Comparison of ENCODE assay signal across 13 cellular contexts in the genomic region with DNA sequence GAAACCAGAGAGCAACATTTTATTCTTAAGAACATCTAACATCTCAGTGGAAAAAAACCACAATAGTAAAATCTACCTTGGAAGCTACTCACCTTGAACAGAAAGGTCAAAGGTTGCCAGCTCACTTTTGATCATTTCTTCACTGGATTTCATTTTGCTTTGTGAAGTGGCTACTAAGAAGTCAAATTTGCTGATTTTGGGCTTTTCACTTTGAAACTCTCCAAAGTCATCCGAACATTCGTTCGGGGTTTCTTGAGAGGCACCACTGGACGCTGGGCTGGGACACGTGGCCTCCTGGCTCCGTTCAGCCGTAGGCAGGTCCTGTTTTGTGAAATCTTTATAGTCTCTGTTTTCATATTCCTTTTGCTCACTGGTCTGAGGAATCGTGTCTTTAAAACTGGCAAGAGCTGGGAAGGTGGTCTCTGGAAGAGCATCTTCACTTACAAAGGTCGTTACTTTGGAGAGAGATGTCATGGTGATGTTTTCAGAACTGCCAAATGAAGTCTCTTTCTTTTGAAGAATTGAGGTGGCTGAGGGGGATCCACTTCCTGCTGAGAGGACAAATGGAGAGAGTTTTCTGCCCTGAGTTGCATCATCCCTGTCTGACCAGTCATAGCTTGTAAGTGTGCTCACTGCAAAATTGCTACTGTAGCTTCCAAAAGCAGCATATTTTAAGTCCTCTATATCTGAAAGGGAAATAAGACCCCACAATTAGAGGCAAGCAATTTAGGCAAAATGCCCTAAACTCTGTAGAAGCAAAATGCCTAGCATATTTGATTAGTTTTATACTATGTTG. TPM values are rescaled to one million over a fixed set of nuclear protein-coding genes. Genes with fewer than 3 reads are reported as not detected.
DNase-seq lines count a peak whose midpoint lies in the region; ATAC-seq and TF ChIP-seq lines count a peak whose summit lies in the region.
"Had no signal": no experiment of that assay in that cellular context is flagged by ENCODE, and none has a peak within 500 bp of the region (broad histone marks: within the 10 kb centered on the region; RNA-seq: fewer than 3 reads in every experiment).

No MANE protein-coding gene starts in this region.

- H3K27ac Mint-ChIP-seq in brain (peak overlapping the region in 3 of 5 experiments; percentile 52 to 82 (median 79)), mesothelial cell of epicardium (no peak overlapping the region)
- H3K27ac Mint-ChIP-seq: T-helper 1 cell treated with Interleukin-12 subunit alpha and Interleukin-12 subunit beta and Interleukin-4 antibody, amounts not matched to agents 30 μg/mL and 1 μg/mL, for 36 hours had no signal

- H3K9me3 Mint-ChIP-seq in brain (no peaks in the 10 kb centered on the region), mesothelial cell of epicardium (no peaks in the 10 kb centered on the region)
- H3K9me3 Mint-ChIP-seq: T-helper 1 cell treated with Interleukin-12 subunit alpha and Interleukin-12 subunit beta and Interleukin-4 antibody, amounts not matched to agents 30 μg/mL and 1 μg/mL, for 36 hours had no signal

- ATAC-seq in GM18870 (IDR thresholded peaks at IDR 0.05; ENCODE audit: unreplicated experiment) (no peak), SK-N-SH treated with all-trans-retinoic acid at 6 μM for 48 hours (no peak)
- ATAC-seq: left lung had no signal

- H3K36me3 Mint-ChIP-seq in brain = peaks cover 53% of the 10 kb centered on the region
- peaks cover 34% of the 10 kb centered on the region for H3K36me3 Mint-ChIP-seq in mesothelial cell of epicardium

- H3K27me3 ChIP-seq in KMS-11 (ENCODE audit: insufficient read depth, low read depth) = no peaks in the 10 kb centered on the region
- H3K27me3 ChIP-seq: left lung had no signal

- H3K79me2 ChIP-seq in KMS-11 (ENCODE audit: insufficient read depth, low read depth) = no peaks in the 10 kb centered on the region

- no peak for TF ChIP-seq CTCF in KMS-11 (conservative IDR thresholded peaks at IDR 0.05; ENCODE audit: low read depth, low read length)
- TF ChIP-seq CTCF in brain (conservative IDR thresholded peaks at IDR 0.05) = no peak
- TF ChIP-seq CTCF in mesothelial cell of epicardium (IDR thresholded peaks at IDR 0.05; ENCODE audit: unreplicated experiment) = no peak

- peaks cover 27% of the 10 kb centered on the region for H3K4me1 Mint-ChIP-seq in brain
- peaks cover 19% of the 10 kb centered on the region for H3K4me1 Mint-ChIP-seq in mesothelial cell of epicardium

- H3K4me3 Mint-ChIP-seq in brain = no peak overlapping the region
- H3K4me3 Mint-ChIP-seq in mesothelial cell of epicardium = no peak overlapping the region
- H3K4me3 Mint-ChIP-seq: T-helper 1 cell treated with Interleukin-12 subunit alpha and Interleukin-12 subunit beta and Interleukin-4 antibody, amounts not matched to agents 30 μg/mL and 1 μg/mL, for 36 hours had no signal

- peaks cover 66% of the 10 kb centered on the region for H3K4me1 ChIP-seq in KMS-11 (ENCODE audit: low read depth, poor library complexity, severe bottlenecking)

- H4K20me1 ChIP-seq in KMS-11 (ENCODE audit: insufficient read depth) = no peaks in the 10 kb centered on the region

- peaks cover 2% of the 10 kb centered on the region for H3K27me3 Mint-ChIP-seq in brain
- no peaks in the 10 kb centered on the region for H3K27me3 Mint-ChIP-seq in mesothelial cell of epicardium (ENCODE audit: low read depth)

- H3K36me3 ChIP-seq in KMS-11 (ENCODE audit: insufficient read depth) = no peaks in the 10 kb centered on the region

- no peak overlapping the region for H3K9ac ChIP-seq in KMS-11

- DNase-seq in EL (peak; percentile 59), kidney tubule cell (ENCODE audit: low spot score) (peak; percentile 32), NCI-H2081 treated with DMSO at 0.1 percent for 48 hours (lab: John Stamatoyannopoulos, UW) (no peak), mesothelial cell of epicardium (ENCODE audit: low spot score in 2 of 2, unreplicated experiment in 2 of 2) (no peak)
- DNase-seq: DND-41, MM.1S, NCI-H774 had no signal

- no peak overlapping the region for H2AFZ ChIP-seq in KMS-11 (ENCODE audit: low read depth)

- H3K4me3 ChIP-seq in KMS-11 (IDR thresholded peaks at IDR 0.05; ENCODE audit: insufficient read depth, low read depth, low read length) = no peak overlapping the region
- H3K4me3 ChIP-seq: left lung had no signal

- H3K4me2 ChIP-seq in KMS-11 = peak overlapping the region; percentile 40

- peak overlapping the region; percentile 40; the same call in 1 of the 2 replicates for H3K27ac ChIP-seq in KMS-11
- H3K27ac ChIP-seq: left lung had no signal

TF ChIP-seq in SK-N-SH treated with all-trans-retinoic acid at 6 μM for 48 hours, 23 proteins besides CTCF, POLR2A, EP300 and RAD21:
- TF ChIP-seq SNAI2 (CRISPR knock-in tag; IDR thresholded peaks at IDR 0.05) (no peak), ZNF565 (CRISPR knock-in tag; conservative IDR thresholded peaks at IDR 0.05; ENCODE audit: low read depth) (no peak), ZNF70 (CRISPR knock-in tag; IDR thresholded peaks at IDR 0.05) (no peak), TOX (CRISPR knock-in tag; IDR thresholded peaks at IDR 0.05; ENCODE audit: borderline replicate concordance) (no peak), RARB (CRISPR knock-in tag; IDR thresholded peaks at IDR 0.05) (no peak), ZFP3 (CRISPR knock-in tag; IDR thresholded peaks at IDR 0.05) (no peak), ARNTL (CRISPR knock-in tag; IDR thresholded peaks at IDR 0.05; ENCODE audit: borderline replicate concordance, low read depth) (no peak), ZNF8 (CRISPR knock-in tag; IDR thresholded peaks at IDR 0.05) (no peak), GLIS3 (CRISPR knock-in tag; IDR thresholded peaks at IDR 0.05) (no peak), ZFP30 (CRISPR knock-in tag; IDR thresholded peaks at IDR 0.05) (no peak), CSRNP3 (CRISPR knock-in tag; IDR thresholded peaks at IDR 0.05) (no peak), ISL1 (CRISPR knock-in tag; IDR thresholded peaks at IDR 0.05) (no peak)
- TF ChIP-seq, protein P1, sequence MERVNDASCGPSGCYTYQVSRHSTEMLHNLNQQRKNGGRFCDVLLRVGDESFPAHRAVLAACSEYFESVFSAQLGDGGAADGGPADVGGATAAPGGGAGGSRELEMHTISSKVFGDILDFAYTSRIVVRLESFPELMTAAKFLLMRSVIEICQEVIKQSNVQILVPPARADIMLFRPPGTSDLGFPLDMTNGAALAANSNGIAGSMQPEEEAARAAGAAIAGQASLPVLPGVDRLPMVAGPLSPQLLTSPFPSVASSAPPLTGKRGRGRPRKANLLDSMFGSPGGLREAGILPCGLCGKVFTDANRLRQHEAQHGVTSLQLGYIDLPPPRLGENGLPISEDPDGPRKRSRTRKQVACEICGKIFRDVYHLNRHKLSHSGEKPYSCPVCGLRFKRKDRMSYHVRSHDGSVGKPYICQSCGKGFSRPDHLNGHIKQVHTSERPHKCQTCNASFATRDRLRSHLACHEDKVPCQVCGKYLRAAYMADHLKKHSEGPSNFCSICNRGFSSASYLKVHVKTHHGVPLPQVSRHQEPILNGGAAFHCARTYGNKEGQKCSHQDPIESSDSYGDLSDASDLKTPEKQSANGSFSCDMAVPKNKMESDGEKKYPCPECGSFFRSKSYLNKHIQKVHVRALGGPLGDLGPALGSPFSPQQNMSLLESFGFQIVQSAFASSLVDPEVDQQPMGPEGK (CRISPR knock-in tag; IDR thresholded peaks at IDR 0.05; ENCODE audit: borderline replicate concordance) = no peak
TF ChIP-seq in SK-N-SH treated with all-trans-retinoic acid at 6 μM for 48 hours: peak in this region for 0.

RNA-seq across cellular contexts. Expression of gene DUSP14, which starts 52.4 kb away (rescaled TPM):
- 27.2 TPM for polyA plus RNA-seq in brain (ENCODE audit: insufficient read depth, low read depth, low replicate concordance)
- 13.4 to 14.8 TPM (median 14.4 TPM) in 3 replicates for total RNA-seq in mesothelial cell of epicardium

Comparison
In these comparisons a context has a peak if more than half of its experiments do, and no peak if none do; other contexts are left out.
1. DNase-seq: peak in EL (single experiment) and kidney tubule cell (single experiment); none in NCI-H2081 treated with DMSO at 0.1 percent for 48 hours (single experiment) and mesothelial cell of epicardium (0 of 2).